9 cellular contexts compared by ENCODE assay signal in the genomic region with DNA sequence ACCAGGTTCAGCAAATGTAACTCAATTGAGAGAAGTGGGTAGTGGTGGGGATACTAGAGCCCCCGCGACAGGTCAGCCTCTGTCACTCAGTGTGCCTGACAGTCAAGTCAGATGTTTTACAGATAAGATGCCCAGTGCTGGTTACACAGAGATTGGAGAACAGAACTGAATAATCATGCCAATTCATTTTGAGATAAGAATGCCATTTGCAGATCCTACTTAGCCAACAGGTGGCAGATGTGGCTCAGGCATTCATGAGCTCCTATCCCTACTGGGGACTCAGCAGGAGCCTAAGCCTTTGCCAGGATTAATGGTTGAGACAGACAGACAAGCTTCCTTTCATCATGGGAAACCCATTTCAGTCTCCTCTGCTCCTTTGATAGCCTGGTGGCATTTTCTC.
DNase-seq lines count a peak whose midpoint lies in the region; ATAC-seq, FAIRE-seq and TF ChIP-seq lines count a peak whose summit lies in the region.
"Had no signal": no experiment of that assay in that cellular context is flagged by ENCODE, and none has a peak within 500 bp of the region (broad histone marks: within the 10 kb centered on the region; RNA-seq: fewer than 3 reads in every experiment).

No MANE protein-coding gene starts in this region.

- H3K27me3 ChIP-seq in Loucy (ENCODE audit: insufficient read depth, low read length, poor library complexity, severe bottlenecking) (no peaks in the 10 kb centered on the region), WERI-Rb-1 (ENCODE audit: insufficient read depth, low read depth, severe bottlenecking) (no peaks in the 10 kb centered on the region), keratinocyte (ENCODE audit: control insufficient read depth, extremely low read depth, insufficient read depth, low read length) (no peaks in the 10 kb centered on the region)
- H3K27me3 ChIP-seq: neutrophil had no signal

- TF ChIP-seq CTCF in Loucy (conservative IDR thresholded peaks at IDR 0.05; ENCODE audit: low read length) (peak; percentile 60), WERI-Rb-1 (IDR thresholded peaks at IDR 0.05; ENCODE audit: low read depth, low read length) (peak; percentile 59), keratinocyte (optimal IDR thresholded peaks at IDR 0.05 in 1 of 3, IDR thresholded peaks at IDR 0.05 in 1 of 3, conservative IDR thresholded peaks at IDR 0.05 in 1 of 3; ENCODE audit: extremely low read depth in 1 of 3, insufficient read depth in 2 of 3, low read length in 3 of 3) (peak; percentile 62 to 66 (median 64))

- DNase-seq in DMS53 treated with DMSO at 0.1 percent for 48 hours (lab: John Stamatoyannopoulos, UW; ENCODE audit: unreplicated experiment) = peak; percentile 34
- peak; percentile 83 for DNase-seq in WERI-Rb-1
- DNase-seq in keratinocyte (ENCODE audit: low read depth, low spot score) = no peak
- DNase-seq in NK-92 treated with Interleukin-12 subunit alpha and Interleukin-12 subunit beta, amount 100 ng/mL, for 24 hours (lab: John Stamatoyannopoulos, UW) = no peak
- no peak for DNase-seq in left colon
- DNase-seq in T-helper 2 cell = no peak
- DNase-seq in activated gamma-delta T cell (lab: John Stamatoyannopoulos, UW) = no peak

- dilution Hi-C loops in keratinocyte (cut with MboI; ENCODE audit: extremely low pct_ligation_motif_present, low sequenced_read_pairs) = no loop called here

- H4K20me1 ChIP-seq in Loucy (ENCODE audit: insufficient read depth, low read length, poor library complexity, severe bottlenecking) = no peaks in the 10 kb centered on the region
- H4K20me1 ChIP-seq in keratinocyte (ENCODE audit: control insufficient read depth, extremely low read depth, insufficient read depth, low read length) = peaks cover 2% of the 10 kb centered on the region

- intact Hi-C loops in left colon (cut with DNase I, micrococcal nuclease) = no loop called here

- no peaks in the 10 kb centered on the region for H3K9me1 ChIP-seq in keratinocyte (ENCODE audit: control insufficient read depth, extremely low read depth, insufficient read depth, low read length)

- peaks cover 9% of the 10 kb centered on the region for H3K4me1 ChIP-seq in Loucy (ENCODE audit: insufficient read depth, low read length, poor library complexity, severe bottlenecking)
- H3K4me1 ChIP-seq in keratinocyte (ENCODE audit: control insufficient read depth, extremely low read depth, insufficient read depth, low read length) = peaks cover 2% of the 10 kb centered on the region

- no peak overlapping the region for H3K9ac ChIP-seq in Loucy (ENCODE audit: low read depth, low read length, poor library complexity, severe bottlenecking)
- H3K9ac ChIP-seq in keratinocyte (ENCODE audit: control insufficient read depth, extremely low read depth, insufficient read depth, low read length) = no peak overlapping the region

- no peak for ATAC-seq in left colon

- no peaks in the 10 kb centered on the region for H3K79me2 ChIP-seq in Loucy (ENCODE audit: insufficient read depth, low read length)
- H3K79me2 ChIP-seq in keratinocyte (ENCODE audit: control insufficient read depth, insufficient read depth, low read length) = no peaks in the 10 kb centered on the region

- H2AFZ ChIP-seq in Loucy (ENCODE audit: low read length) (no peak overlapping the region), keratinocyte (ENCODE audit: control insufficient read depth, low read length) (no peak overlapping the region)

- H3K27ac ChIP-seq in WERI-Rb-1 (peak overlapping the region; percentile 79), keratinocyte (ENCODE audit: control insufficient read depth, insufficient read depth, low read length) (no peak overlapping the region)
- H3K27ac ChIP-seq: neutrophil had no signal

- no peak overlapping the region for H3K4me3 ChIP-seq in Loucy (ENCODE audit: low read length, poor library complexity, severe bottlenecking)
- no peak overlapping the region; the same call in 1 of the 2 replicates for H3K4me3 ChIP-seq in WERI-Rb-1 (ENCODE audit: low read depth, low read length)
- no peak overlapping the region for H3K4me3 ChIP-seq in keratinocyte (ENCODE audit: control insufficient read depth in 2 of 3, extremely low read depth in 1 of 3, insufficient read depth in 2 of 3, low read depth in 1 of 3, low read length in 3 of 3)

- no peaks in the 10 kb centered on the region for H3K9me2 ChIP-seq in Loucy (replicated peaks; ENCODE audit: low read depth, low read length)

- H3F3A ChIP-seq in Loucy (ENCODE audit: low read depth) = no peaks in the 10 kb centered on the region

- H3K9me3 ChIP-seq in Loucy (ENCODE audit: insufficient read depth, low read depth, low read length) = no peaks in the 10 kb centered on the region
- no peaks in the 10 kb centered on the region for H3K9me3 ChIP-seq in WERI-Rb-1 (ENCODE audit: severe bottlenecking)
- H3K9me3 ChIP-seq in keratinocyte (ENCODE audit: control insufficient read depth, low read depth, low read length) = no peaks in the 10 kb centered on the region
- H3K9me3 ChIP-seq: neutrophil had no signal

- H3K36me3 ChIP-seq in Loucy (ENCODE audit: insufficient read depth, low read length) (no peaks in the 10 kb centered on the region), WERI-Rb-1 (no peaks in the 10 kb centered on the region), keratinocyte (ENCODE audit: control insufficient read depth in 2 of 2, extremely low read depth in 1 of 2, insufficient read depth in 2 of 2, low read length in 2 of 2) (peaks cover 2 to 3% of the 10 kb centered on the region in 2 experiments)
- H3K36me3 ChIP-seq: neutrophil had no signal

- H3K4me2 ChIP-seq in Loucy (ENCODE audit: low read depth, low read length, poor library complexity, severe bottlenecking) (no peak overlapping the region), keratinocyte (ENCODE audit: control insufficient read depth, extremely low read depth, insufficient read depth, low read depth, low read length) (no peak overlapping the region)

- peak; percentile 9 for FAIRE-seq in keratinocyte (lab: Jason Lieb, UNC)

Comparison
In these comparisons a context has a peak if more than half of its experiments do, and no peak if none do; other contexts are left out.
1. DNase-seq: peak in DMS53 treated with DMSO at 0.1 percent for 48 hours (single experiment) and WERI-Rb-1 (single experiment); none in keratinocyte (single experiment), NK-92 treated with Interleukin-12 subunit alpha and Interleukin-12 subunit beta, amount 100 ng/mL, for 24 hours (single experiment), left colon (0 of 2), T-helper 2 cell (0 of 5) and activated gamma-delta T cell (single experiment).
2. Peak in every context shown above with its lines, with median percentiles within 50 percentile points of each other: CTCF ChIP-seq.